Comparison of ENCODE assay signal across 29 cellular contexts in genomic region chr10:6191147-6191546, GRCh38. TPM values are rescaled to one million over a fixed set of nuclear protein-coding genes. Genes with fewer than 3 reads are reported as not detected.
A peak's percentile ranks its signal among the peaks of the same experiment; 100 is the strongest.
DNase-seq lines count a peak whose midpoint lies in the region; ATAC-seq and TF ChIP-seq lines count a peak whose summit lies in the region.
"Had no signal": no experiment of that assay in that cellular context is flagged by ENCODE, and none has a peak within 500 bp of the region (broad histone marks: within the 10 kb centered on the region; RNA-seq: fewer than 3 reads in every experiment).

No MANE protein-coding gene starts in this region.

- intact Hi-C loops in esophagus squamous epithelium (cut with DNase I), result no loop called here

- no peaks in the 10 kb centered on the region for H3K9me3 ChIP-seq in esophagus squamous epithelium
- no peaks in the 10 kb centered on the region for H3K9me3 ChIP-seq in thoracic aorta
- H3K9me3 ChIP-seq in effector memory CD4-positive, alpha-beta T cell (ENCODE audit: control insufficient read depth, low read length), result no peaks in the 10 kb centered on the region
- H3K9me3 ChIP-seq: left lung, MG63, pancreas, thyroid gland had no signal

- H3K36me3 ChIP-seq in esophagus squamous epithelium (no peaks in the 10 kb centered on the region), thoracic aorta (no peaks in the 10 kb centered on the region)
- H3K36me3 ChIP-seq in effector memory CD4-positive, alpha-beta T cell (ENCODE audit: control insufficient read depth, insufficient read depth, low read length), result no peaks in the 10 kb centered on the region
- H3K36me3 ChIP-seq: left lung, MG63, pancreas, thyroid gland had no signal

- CTCF ChIA-PET in WTC11 (lab: Charles Lee), result interaction anchor here (0.5 to 2.1 kb wide), 3 partner anchors 8 to 211 kb away, joined by 4 to 12 read pairs (median 5); partner anchors contain the start of gene PFKFB3

- no peak for TF ChIP-seq POLR2A in esophagus squamous epithelium (IDR thresholded peaks at IDR 0.05)

- POLR2A ChIA-PET in WTC11 (lab: Charles Lee), result interaction anchor here (1.0 kb wide), 1 partner anchor 11 kb away, joined by 4 read pairs; the partner anchor contains the start of gene PFKFB3

- H3K27me3 ChIP-seq in esophagus squamous epithelium (no peaks in the 10 kb centered on the region), thoracic aorta (replicated peaks; ENCODE audit: insufficient read depth) (no peaks in the 10 kb centered on the region)
- no peaks in the 10 kb centered on the region for H3K27me3 ChIP-seq in effector memory CD4-positive, alpha-beta T cell (replicated peaks; ENCODE audit: control insufficient read depth, insufficient read depth, low read length, poor library complexity, severe bottlenecking)
- H3K27me3 ChIP-seq: dorsolateral prefrontal cortex, left lung, MG63, pancreas, thyroid gland had no signal

- peaks cover 28% of the 10 kb centered on the region for H3K4me1 Mint-ChIP-seq in HFFc6 (ENCODE audit: low read depth)
- H3K4me1 Mint-ChIP-seq in WTC11, result peaks cover 4% of the 10 kb centered on the region; the same call in 1 of the 2 replicates
- H3K4me1 Mint-ChIP-seq: neural crest cell had no signal

- no peak overlapping the region for H3K4me3 ChIP-seq in esophagus squamous epithelium
- H3K4me3 ChIP-seq in thoracic aorta, result no peak overlapping the region
- no peak overlapping the region for H3K4me3 ChIP-seq in effector memory CD4-positive, alpha-beta T cell (ENCODE audit: insufficient read depth, low read depth, low read length, poor library complexity, severe bottlenecking)
- H3K4me3 ChIP-seq: dorsolateral prefrontal cortex, left lung, MG63, pancreas, thyroid gland had no signal

- H3K27ac ChIP-seq in esophagus squamous epithelium (peak overlapping the region; percentile 15 to 90 (median 80)), thoracic aorta (peak overlapping the region; percentile 81 to 92)
- no peak overlapping the region for H3K27ac ChIP-seq in effector memory CD4-positive, alpha-beta T cell (ENCODE audit: insufficient read depth, low read length, poor library complexity, severe bottlenecking)
- H3K27ac ChIP-seq: left lung, thyroid gland, VCaP had no signal

- H3K36me3 Mint-ChIP-seq in HFFc6 (ENCODE audit: low read depth) (no peaks in the 10 kb centered on the region), WTC11 (no peaks in the 10 kb centered on the region)

- 56 to 80% methylated on average over 6 to 8 of the region's 8 CpGs for WGBS in esophagus squamous epithelium, 2 donors

- TF ChIP-seq CTCF in HFFc6 (IDR thresholded peaks at IDR 0.05) (peak; percentile 10; the same call in 1 of the 2 replicates), WTC11 (IDR thresholded peaks at IDR 0.05) (no peak), esophagus squamous epithelium (IDR thresholded peaks at IDR 0.05) (no peak), thoracic aorta (IDR thresholded peaks at IDR 0.05) (no peak)

- ATAC-seq in WTC11 (peak; percentile 55), thoracic aorta (ENCODE audit: insufficient number of reproducible peaks, low FRiP score, low read depth) (no peak), GM18861 (IDR thresholded peaks at IDR 0.05; ENCODE audit: unreplicated experiment) (no peak)
- ATAC-seq: activated naive CD8-positive, alpha-beta T cell treated with anti-CD3 and anti-CD28 coated beads, Interleukin-2, amount 50 U/mL, for 24 hours; left lung had no signal

- H3K27ac Mint-ChIP-seq in HFFc6 (no peak overlapping the region), WTC11 (no peak overlapping the region)
- H3K27ac Mint-ChIP-seq: activated naive CD8-positive, alpha-beta T cell treated with anti-CD3 and anti-CD28 coated beads, Interleukin-2, amount 50 U/mL, for 24 hours had no signal

- H3K4me1 ChIP-seq in esophagus squamous epithelium (peaks cover 6 to 35% (median 22%) of the 10 kb centered on the region in 3 donors), thoracic aorta (ENCODE audit: control insufficient read depth in 1 of 2, low read depth in 2 of 2) (peaks cover 40 to 52% of the 10 kb centered on the region in 2 donors)
- peaks cover 7% of the 10 kb centered on the region for H3K4me1 ChIP-seq in effector memory CD4-positive, alpha-beta T cell (ENCODE audit: control insufficient read depth, insufficient read depth, low read length, poor library complexity, severe bottlenecking)

- H3K4me3 Mint-ChIP-seq in HFFc6 (no peak overlapping the region), WTC11 (no peak overlapping the region)
- H3K4me3 Mint-ChIP-seq: activated CD4-positive, alpha-beta T cell treated with anti-CD3 and anti-CD28 coated beads, Interleukin-2, amount 10 ng/mL, durations not matched to agents 24 days and 14 days; activated naive CD8-positive, alpha-beta T cell treated with anti-CD3 and anti-CD28 coated beads, Interleukin-2, amount 50 U/mL, for 24 hours; neural crest cell had no signal

- H3K9me3 Mint-ChIP-seq in HFFc6, result no peaks in the 10 kb centered on the region
- H3K9me3 Mint-ChIP-seq in WTC11, result no peaks in the 10 kb centered on the region
- H3K9me3 Mint-ChIP-seq: activated CD4-positive, alpha-beta T cell treated with anti-CD3 and anti-CD28 coated beads, Interleukin-2, amount 10 ng/mL, durations not matched to agents 24 days and 14 days; activated naive CD8-positive, alpha-beta T cell treated with anti-CD3 and anti-CD28 coated beads, Interleukin-2, amount 50 U/mL, for 24 hours; neural crest cell had no signal

- H3K27me3 Mint-ChIP-seq in HFFc6 (ENCODE audit: insufficient read depth) (no peaks in the 10 kb centered on the region), WTC11 (ENCODE audit: low read depth) (no peaks in the 10 kb centered on the region)
- H3K27me3 Mint-ChIP-seq: activated CD4-positive, alpha-beta T cell treated with anti-CD3 and anti-CD28 coated beads, Interleukin-2, amount 10 ng/mL, durations not matched to agents 24 days and 14 days; activated naive CD8-positive, alpha-beta T cell treated with anti-CD3 and anti-CD28 coated beads, Interleukin-2, amount 50 U/mL, for 24 hours had no signal

- DNase-seq in HFFc6, result no peak
- no peak for DNase-seq in WTC11 (ENCODE audit: low spot score)
- no peak for DNase-seq in esophagus squamous epithelium (lab: John Stamatoyannopoulos, UW)
- no peak for DNase-seq in thoracic aorta (ENCODE audit: low spot score)
- DNase-seq in NCI-H345 (lab: John Stamatoyannopoulos, UW), result no peak
- DNase-seq in hippocampal formation (lab: John Stamatoyannopoulos, UW), result no peak
- DNase-seq in effector memory CD4-positive, alpha-beta T cell, result no peak
- DNase-seq: activated CD4-positive, alpha-beta T cell treated with anti-CD3 and anti-CD28 coated beads, Interleukin-2, amount 10 ng/mL, durations not matched to agents 24 days and 14 days; activated naive CD8-positive, alpha-beta T cell treated with anti-CD3 and anti-CD28 coated beads, Interleukin-2, amount 50 U/mL, for 24 hours; activated T-cell treated with anti-CD3 and anti-CD28 coated beads, Interleukin-2, amount 50 U/mL, for 1 hour; DMS 273 treated with DMSO at 0.1 percent for 48 hours; EL; GOT3; KG1; left lung; MG63; NCI-H1105 treated with DMSO at 0.1 percent for 48 hours; NCI-H2029 treated with DMSO at 0.1 percent for 48 hours; NCI-H69; retina; stimulated activated CD4-positive, alpha-beta T cell treated with anti-CD3 and anti-CD28 coated beads, Interleukin-1b, Interleukin-23, amount 100 ng/mL, for 48 hours; stimulated activated naive CD4-positive, alpha-beta T cell treated with Interleukin-2 at 50 U/mL for 16 hours; T-helper 9 cell; thyroid gland had no signal

TF ChIP-seq in WTC11, 78 proteins besides CTCF, POLR2A, EP300 and RAD21 (continues in another document):
- no peak for TF ChIP-seq ZNF416 (CRISPR knock-in tag; IDR thresholded peaks at IDR 0.05)
- no peak for TF ChIP-seq IRF2 (CRISPR knock-in tag; IDR thresholded peaks at IDR 0.05; ENCODE audit: borderline replicate concordance, low read depth)
- TF ChIP-seq NR2C2 (CRISPR knock-in tag; IDR thresholded peaks at IDR 0.05), result no peak
- TF ChIP-seq ZNF121 (CRISPR knock-in tag; IDR thresholded peaks at IDR 0.05), result no peak
- TF ChIP-seq ESRRA (CRISPR knock-in tag; IDR thresholded peaks at IDR 0.05; ENCODE audit: borderline replicate concordance), result no peak
- TF ChIP-seq EMX1 (CRISPR knock-in tag; IDR thresholded peaks at IDR 0.05), result no peak
- no peak for TF ChIP-seq ZBTB43 (CRISPR knock-in tag; IDR thresholded peaks at IDR 0.05)
- no peak for TF ChIP-seq FOXP4 (CRISPR knock-in tag; IDR thresholded peaks at IDR 0.05)
- TF ChIP-seq CREB1 (CRISPR knock-in tag; IDR thresholded peaks at IDR 0.05), result no peak
- no peak for TF ChIP-seq CBFB (CRISPR knock-in tag; IDR thresholded peaks at IDR 0.05; ENCODE audit: low read depth)

RNA-seq across cellular contexts. Expression of gene PFKFB3, which starts 11.6 kb away (rescaled TPM):
- 10 to 100 TPM; 25.4 to 34.6 (median 28.7) TPM for total RNA-seq in HFFc6 (2021; fragmentation: NEBNext Ultra II Directional; extraction: Animal tissue kit (Norgen Biotek cat#: 25700))
- total RNA-seq in WTC11 (2021) (30.6 to 42.5 TPM (median 40.7 TPM) in 3 replicates), esophagus squamous epithelium (10 to 100 TPM; 17.1 to 37.8 (median 26.2) TPM), thoracic aorta (100 to 1,000 TPM; 151 to 311 TPM)
